31 cellular contexts compared by ENCODE assay signal in the genomic region with DNA sequence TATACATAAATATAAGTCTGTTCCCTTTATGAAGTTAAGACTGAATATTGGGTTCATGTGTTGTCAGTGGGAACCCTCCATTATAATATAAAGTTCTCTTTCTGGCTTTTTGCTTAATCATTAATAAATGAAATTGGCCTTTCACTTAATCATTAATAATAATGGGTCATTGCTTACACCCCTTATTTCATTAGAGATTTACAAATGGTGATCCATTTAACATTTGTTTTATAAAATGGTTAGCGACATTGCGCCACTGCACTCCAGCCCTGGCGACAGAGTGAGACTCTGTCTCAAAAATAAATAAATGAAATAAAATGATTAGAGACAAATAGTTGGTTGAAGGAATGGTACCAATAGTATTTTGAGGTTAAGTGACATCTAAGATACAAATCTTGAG. TPM values are rescaled to one million over a fixed set of nuclear protein-coding genes. Genes with fewer than 3 reads are reported as not detected.
"Had no signal": no experiment of that assay in that cellular context is flagged by ENCODE, and none has a peak within 500 bp of the region (broad histone marks: within the 10 kb centered on the region; RNA-seq: fewer than 3 reads in every experiment).

No MANE protein-coding gene starts in this region.

- H3K4me1 ChIP-seq: stomach, suprapubic skin, testis, thyroid gland, tibial artery, tibial nerve, transverse colon, upper lobe of left lung, upper lobe of right lung, uterus, vagina had no signal

- DNase-seq: stimulated activated CD4-positive, alpha-beta T cell treated with anti-CD3 and anti-CD28 coated beads, Interleukin-2, amount 100 ng/mL, for 48 hours; stimulated activated CD4-positive, alpha-beta T cell treated with anti-CD3 and anti-CD28 coated beads, Interleukin-4, amount 100 ng/mL, for 1 hour; stimulated activated CD4-positive, alpha-beta T cell treated with anti-CD3 and anti-CD28 coated beads, Interleukin-4, amount 100 ng/mL, for 24 hours; stimulated activated CD4-positive, alpha-beta T cell treated with anti-CD3 and anti-CD28 coated beads, Interleukin-4, amount 100 ng/mL, for 4 hours; stimulated activated CD8-positive, alpha-beta memory T cell treated with anti-CD3 and anti-CD28 coated beads, Interleukin-4, amount 100 ng/mL, for 48 hours; stimulated activated naive B cell treated with anti-CD40 and anti-IgM and Interleukin-4, amounts not matched to agents 10 μg/mL and 1 μg/mL and 100 μg/mL, for 72 hours; stimulated activated naive CD4-positive, alpha-beta T cell; stimulated activated naive CD4-positive, alpha-beta T cell treated with Interleukin-2 at 50 U/mL for 16 hours; stimulated activated naive CD8-positive, alpha-beta T cell treated with anti-CD3 and anti-CD28 coated beads, Interleukin-15, amount 100 ng/mL, for 72 hours; stimulated activated naive CD8-positive, alpha-beta T cell treated with anti-CD3 and anti-CD28 coated beads, Interleukin-15, Interleukin-2, amounts not matched to agents 100 U/mL and 50 U/mL, for 24 hours; stomach; substantia nigra; testis; thyroid gland; tibial artery; transverse colon; trophoblast cell; upper lobe of left lung; upper lobe of right lung; uterus had no signal

- H3K36me3 ChIP-seq: suprapubic skin, thoracic aorta, thyroid gland, transverse colon, upper lobe of right lung, uterus, vagina had no signal

- FAIRE-seq: urothelium cell line had no signal

- ATAC-seq: stimulated activated effector memory CD8-positive, alpha-beta T cell treated with anti-CD3 and anti-CD28 coated beads, Interleukin-12 subunit alpha, Interleukin-12 subunit beta, amount 100 ng/mL, for 72 hours; stimulated activated memory B cell treated with anti-CD40 and anti-IgM and Interleukin-4, amounts not matched to agents 10 μg/mL and 1 μg/mL and 100 μg/mL, for 72 hours; stimulated activated naive B cell treated with anti-CD40 and anti-IgM and Interleukin-4, amounts not matched to agents 10 μg/mL and 1 μg/mL and 100 μg/mL, for 72 hours; stimulated activated naive CD8-positive, alpha-beta T cell treated with anti-CD3 and anti-CD28 coated beads, Interleukin-15, amount 100 ng/mL, for 72 hours; stimulated activated naive CD8-positive, alpha-beta T cell treated with anti-CD3 and anti-CD28 coated beads, Interleukin-15, Interleukin-2, amounts not matched to agents 100 U/mL and 50 U/mL, for 24 hours; upper lobe of right lung had no signal

- H3K9me3 ChIP-seq: stomach, suprapubic skin, testis, thoracic aorta, thyroid gland, tibial artery, tibial nerve, transverse colon, upper lobe of left lung, upper lobe of right lung, uterus, vagina had no signal

- H3K27ac ChIP-seq: stomach, suprapubic skin, testis, thoracic aorta, thyroid gland, tibial artery, tibial nerve, transverse colon, upper lobe of left lung, upper lobe of right lung, uterus, vagina had no signal

- H3K4me3 ChIP-seq: stomach, suprapubic skin, testis, thoracic aorta, thyroid gland, tibial artery, tibial nerve, transverse colon, upper lobe of left lung, upper lobe of right lung, uterus, vagina had no signal

- H3K27me3 ChIP-seq: stomach, suprapubic skin, testis, thyroid gland, tibial artery, tibial nerve, transverse colon, upper lobe of left lung, upper lobe of right lung, uterus, vagina had no signal

RNA-seq across cellular contexts. Expression of a gene that starts 43.4 kb away (rescaled TPM):
- total RNA-seq: stomach, subcutaneous adipose tissue, temporal lobe, thoracic aorta, thyroid gland, tibial nerve, transverse colon, ureter, urinary bladder, uterus, vagina had no signal

RNA-seq across cellular contexts. Expression of a gene that starts 50.6 kb away (rescaled TPM):
- total RNA-seq: stomach, subcutaneous adipose tissue, suprapubic skin, thoracic aorta, thyroid gland, tibial nerve, transverse colon, upper lobe of left lung, upper lobe of right lung, ureter, urinary bladder, vagina had no signal
- polyA plus RNA-seq: stomach, urinary bladder had no signal
